In genomic region chr11:32893091-32893946, GRCh38 we compare ENCODE assay signal across 8 cellular contexts. TPM values are rescaled to one million over a fixed set of nuclear protein-coding genes. Genes with fewer than 3 reads are reported as not detected.
A peak's percentile ranks its signal among the peaks of the same experiment; 100 is the strongest.
DNase-seq lines count a peak whose midpoint lies in the region; ATAC-seq, FAIRE-seq and TF ChIP-seq lines count a peak whose summit lies in the region.

No MANE protein-coding gene starts in this region.

- FAIRE-seq in keratinocyte (lab: Jason Lieb, UNC), result no peak

- H4K20me1 ChIP-seq in keratinocyte (ENCODE audit: control insufficient read depth, extremely low read depth, insufficient read depth, low read length), result no peaks in the 10 kb centered on the region

- no peaks in the 10 kb centered on the region for H3K9me3 ChIP-seq in keratinocyte (ENCODE audit: control insufficient read depth, low read depth, low read length)

- peaks cover 0 to 3% of the 10 kb centered on the region in 2 experiments for H3K36me3 ChIP-seq in keratinocyte (ENCODE audit: control insufficient read depth in 2 of 2, extremely low read depth in 1 of 2, insufficient read depth in 2 of 2, low read length in 2 of 2)

- ATAC-seq in GM21717 (IDR thresholded peaks at IDR 0.05; ENCODE audit: unreplicated experiment), result peak; percentile 36

- H3K79me2 ChIP-seq in keratinocyte (ENCODE audit: control insufficient read depth, insufficient read depth, low read length), result peaks cover 48% of the 10 kb centered on the region

- H3K9ac ChIP-seq in keratinocyte (ENCODE audit: control insufficient read depth, extremely low read depth, insufficient read depth, low read length), result peak overlapping the region; percentile 91

- peak; percentile 80 for DNase-seq in GM03348 (ENCODE audit: low spot score)
- DNase-seq in KG1 (lab: John Stamatoyannopoulos, UW), result peak; percentile 42
- DNase-seq in cardiac fibroblast (ENCODE audit: low read depth in 2 of 2), result peak; percentile 32 to 46
- DNase-seq in keratinocyte (ENCODE audit: low read depth, low spot score), result no peak
- DNase-seq in stimulated activated CD4-positive, alpha-beta T cell treated with anti-CD3 and anti-CD28 coated beads, Interleukin-15, amount 100 ng/mL, for 24 hours, result peak; percentile 61
- no peak for DNase-seq in NCI-H128 (lab: John Stamatoyannopoulos, UW; ENCODE audit: unreplicated experiment)

- dilution Hi-C loops in keratinocyte (cut with MboI; ENCODE audit: extremely low pct_ligation_motif_present, low sequenced_read_pairs), result no loop called here

- peak overlapping the region; percentile 81 for H3K27ac ChIP-seq in keratinocyte (ENCODE audit: control insufficient read depth, insufficient read depth, low read length)

- TF ChIP-seq CTCF in WI38 (IDR thresholded peaks at IDR 0.05; ENCODE audit: low read depth, low read length) (peak; percentile 23; the same call in 1 of the 2 replicates), cardiac fibroblast (IDR thresholded peaks at IDR 0.05; ENCODE audit: low read depth, low read length) (peak; percentile 37), keratinocyte (optimal IDR thresholded peaks at IDR 0.05 in 1 of 3, IDR thresholded peaks at IDR 0.05 in 1 of 3, conservative IDR thresholded peaks at IDR 0.05 in 1 of 3; ENCODE audit: extremely low read depth in 1 of 3, insufficient read depth in 2 of 3, low read length in 3 of 3) (peak; percentile 18 to 78 (median 59))

- H3K4me3 ChIP-seq in WI38 (ENCODE audit: low read depth, low read length) (peak overlapping the region; percentile 87), cardiac fibroblast (replicated peaks in 1 of 2; ENCODE audit: low read depth in 2 of 2, low read length in 2 of 2) (peak overlapping the region; percentile 88 to 97), keratinocyte (ENCODE audit: control insufficient read depth in 2 of 3, extremely low read depth in 1 of 3, insufficient read depth in 2 of 3, low read depth in 1 of 3, low read length in 3 of 3) (peak overlapping the region; percentile 80 to 96 (median 92))

- H3K4me2 ChIP-seq in keratinocyte (ENCODE audit: control insufficient read depth, extremely low read depth, insufficient read depth, low read depth, low read length), result peak overlapping the region; percentile 84

- peaks cover 2% of the 10 kb centered on the region for H3K9me1 ChIP-seq in keratinocyte (ENCODE audit: control insufficient read depth, extremely low read depth, insufficient read depth, low read length)

- peaks cover 13% of the 10 kb centered on the region for H3K4me1 ChIP-seq in keratinocyte (ENCODE audit: control insufficient read depth, extremely low read depth, insufficient read depth, low read length)

- no peaks in the 10 kb centered on the region for H3K27me3 ChIP-seq in keratinocyte (ENCODE audit: control insufficient read depth, extremely low read depth, insufficient read depth, low read length)

- H2AFZ ChIP-seq in keratinocyte (ENCODE audit: control insufficient read depth, low read length), result peak overlapping the region; percentile 71

RNA-seq across cellular contexts. Expression of gene QSER1, which starts 0.7 kb away (rescaled TPM):
- 8.5 to 14.7 TPM (median 9.7 TPM) in 3 replicates for polyA plus RNA-seq in keratinocyte
- 10.9 TPM for polyA plus RNA-seq in keratinocyte (2011; ENCODE audit: low read depth)
- 7.2 and 13.8 TPM in 2 replicates for polyA plus RNA-seq in keratinocyte (2011; cell fraction: cytosol; rRNA removed)
- polyA plus RNA-seq in keratinocyte (2011; cell fraction: nucleus; rRNA removed), result 15.8 and 20.9 TPM in 2 replicates
- 7.5 and 11.7 TPM in 2 replicates for polyA plus RNA-seq in keratinocyte (2012; ENCODE audit: low replicate concordance)
- polyA minus RNA-seq in keratinocyte, result 12.2 to 38.7 TPM (median 17.4 TPM) in 3 replicates
- 15.2 TPM for polyA minus RNA-seq in keratinocyte (2011; cell fraction: cytosol; rRNA and poly(A)+ RNA removed)
- 21.9 and 43.3 TPM in 2 replicates for polyA minus RNA-seq in keratinocyte (2011; cell fraction: nucleus; rRNA and poly(A)+ RNA removed)

Comparison
In these comparisons a context has a peak if more than half of its experiments do, and no peak if none do; other contexts are left out.
1. DNase-seq: peak in GM03348 (single experiment), KG1 (single experiment), cardiac fibroblast (2 of 2) and stimulated activated CD4-positive, alpha-beta T cell treated with anti-CD3 and anti-CD28 coated beads, Interleukin-15, amount 100 ng/mL, for 24 hours (single experiment); none in keratinocyte (single experiment) and NCI-H128 (single experiment).
2. Peak in every context shown above with its lines, with median percentiles within 50 percentile points of each other: H3K4me3 ChIP-seq and CTCF ChIP-seq.